Comparison of ENCODE assay signal across 16 cellular contexts in the genomic region with DNA sequence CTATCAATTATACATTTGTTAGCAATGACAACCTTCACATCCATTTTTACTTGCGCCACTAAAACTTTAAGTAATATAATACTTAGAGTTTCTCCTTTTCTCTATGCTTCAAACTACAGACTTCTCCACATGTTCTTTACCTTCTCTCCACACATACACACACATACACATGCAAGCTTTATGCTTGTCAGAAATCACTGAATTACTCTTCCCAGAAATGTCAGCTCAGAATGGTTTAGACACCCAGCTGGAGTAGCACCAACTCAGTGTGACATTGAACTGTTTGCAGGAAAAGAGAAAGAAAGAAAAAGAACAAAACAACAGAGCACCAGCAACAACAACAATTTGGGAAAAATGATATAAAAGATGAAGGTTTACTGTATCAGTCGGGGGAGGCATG. TPM values are rescaled to one million over a fixed set of nuclear protein-coding genes. Genes with fewer than 3 reads are reported as not detected.
DNase-seq lines count a peak whose midpoint lies in the region; ATAC-seq and TF ChIP-seq lines count a peak whose summit lies in the region.
"Had no signal": no experiment of that assay in that cellular context is flagged by ENCODE, and none has a peak within 500 bp of the region (broad histone marks: within the 10 kb centered on the region; RNA-seq: fewer than 3 reads in every experiment).

No MANE protein-coding gene starts in this region.

- H3K27me3 Mint-ChIP-seq in activated T-cell treated with anti-CD3 and anti-CD28 coated beads, Interleukin-2, amount 50 U/mL, for 4 hours (ENCODE audit: low read depth) = no peaks in the 10 kb centered on the region
- H3K27me3 Mint-ChIP-seq in central memory CD8-positive, alpha-beta T cell = no peaks in the 10 kb centered on the region

- no peaks in the 10 kb centered on the region for H4K20me1 ChIP-seq in Karpas-422 (ENCODE audit: insufficient read depth, low read depth, low read length)
- H4K20me1 ChIP-seq in smooth muscle cell (ENCODE audit: low read depth) = peaks cover 6% of the 10 kb centered on the region

- H3K36me3 ChIP-seq in Karpas-422 (ENCODE audit: insufficient read depth, low read length) = peaks cover 61% of the 10 kb centered on the region
- peaks cover 5% of the 10 kb centered on the region for H3K36me3 ChIP-seq in smooth muscle cell (ENCODE audit: low read depth)
- no peaks in the 10 kb centered on the region for H3K36me3 ChIP-seq in breast epithelium

- H3K4me1 ChIP-seq in Karpas-422 (ENCODE audit: low read length) = peaks cover 50% of the 10 kb centered on the region
- peaks cover 48% of the 10 kb centered on the region for H3K4me1 ChIP-seq in smooth muscle cell (ENCODE audit: low read depth)
- no peaks in the 10 kb centered on the region for H3K4me1 ChIP-seq in breast epithelium

- DNase-seq in activated T-cell treated with anti-CD3 and anti-CD28 coated beads, Interleukin-2, amount 50 U/mL, for 4 hours = no peak
- no peak for DNase-seq in activated T-cell treated with anti-CD3 and anti-CD28 coated beads, Interleukin-2, amount 50 U/mL, for 48 hours
- no peak for DNase-seq in Karpas-422
- no peak for DNase-seq in central memory CD8-positive, alpha-beta T cell (ENCODE audit: low spot score in 2 of 2)
- no peak for DNase-seq in smooth muscle cell (lab: John Stamatoyannopoulos, UW; ENCODE audit: unreplicated experiment)
- no peak for DNase-seq in NCI-H2171 treated with DMSO at 0.1 percent for 48 hours (lab: John Stamatoyannopoulos, UW)
- no peak for DNase-seq in breast epithelium (ENCODE audit: low spot score in 2 of 2)
- DNase-seq in SKM-1 (lab: John Stamatoyannopoulos, UW; ENCODE audit: unreplicated experiment) = no peak
- DNase-seq: dermis blood vessel endothelial cell, DND-41, gastrocnemius medialis, GM23248, NCI-H748 treated with DMSO at 0.1 percent for 48 hours, PC-3 had no signal

- peaks cover 93% of the 10 kb centered on the region for H3K79me2 ChIP-seq in Karpas-422 (ENCODE audit: low read length)
- H3K79me2 ChIP-seq in smooth muscle cell (ENCODE audit: low read depth) = peaks cover 35% of the 10 kb centered on the region

- peak overlapping the region; percentile 23 for H3K27ac Mint-ChIP-seq in central memory CD8-positive, alpha-beta T cell (ENCODE audit: low read depth)

- intact Hi-C loops in breast epithelium (cut with DNase I; ENCODE audit: low total_unique reads) = no loop called here

- peaks cover 16% of the 10 kb centered on the region for H3F3A ChIP-seq in smooth muscle cell (ENCODE audit: low read depth)

- no peak for ATAC-seq in activated T-cell treated with anti-CD3 and anti-CD28 coated beads, Interleukin-2, amount 50 U/mL, for 4 hours
- ATAC-seq in central memory CD8-positive, alpha-beta T cell (replicated peaks; ENCODE audit: extremely low read depth, poor library complexity, severe bottlenecking) = no peak
- ATAC-seq: gastrocnemius medialis, PC-3 had no signal

- H3K9ac ChIP-seq in Karpas-422 (ENCODE audit: low read length) (no peak overlapping the region), smooth muscle cell (ENCODE audit: low read depth) (peak overlapping the region; percentile 16)

- H3K4me3 Mint-ChIP-seq in activated T-cell treated with anti-CD3 and anti-CD28 coated beads, Interleukin-2, amount 50 U/mL, for 4 hours = peak overlapping the region; percentile 3
- peak overlapping the region; percentile 2 for H3K4me3 Mint-ChIP-seq in central memory CD8-positive, alpha-beta T cell

- H3K4me2 ChIP-seq in Karpas-422 (ENCODE audit: low read depth, low read length, poor library complexity, severe bottlenecking) = peak overlapping the region; percentile 23
- H3K4me2 ChIP-seq in smooth muscle cell = no peak overlapping the region

- H3K36me3 Mint-ChIP-seq in activated T-cell treated with anti-CD3 and anti-CD28 coated beads, Interleukin-2, amount 50 U/mL, for 4 hours (ENCODE audit: insufficient read depth) = peaks cover 33% of the 10 kb centered on the region
- H3K36me3 Mint-ChIP-seq in central memory CD8-positive, alpha-beta T cell (ENCODE audit: insufficient read depth) = peaks cover 33% of the 10 kb centered on the region

- TF ChIP-seq POLR2A in breast epithelium (IDR thresholded peaks at IDR 0.05) = no peak

- H3K4me3 ChIP-seq in Karpas-422 (ENCODE audit: low read length) (no peak overlapping the region), smooth muscle cell (no peak overlapping the region), breast epithelium (peak overlapping the region in 1 of 3 donors; percentile 12)
- H3K4me3 ChIP-seq: gastrocnemius medialis, tibial nerve had no signal

- H3K9me3 Mint-ChIP-seq in activated T-cell treated with anti-CD3 and anti-CD28 coated beads, Interleukin-2, amount 50 U/mL, for 4 hours = no peaks in the 10 kb centered on the region
- no peaks in the 10 kb centered on the region for H3K9me3 Mint-ChIP-seq in central memory CD8-positive, alpha-beta T cell

- H3K9me3 ChIP-seq in Karpas-422 (ENCODE audit: low read length) (no peaks in the 10 kb centered on the region), smooth muscle cell (replicated peaks; ENCODE audit: low read depth) (no peaks in the 10 kb centered on the region), breast epithelium (no peaks in the 10 kb centered on the region)
- H3K9me3 ChIP-seq: gastrocnemius medialis, tibial nerve had no signal

- no peak overlapping the region for H2AFZ ChIP-seq in Karpas-422 (ENCODE audit: low read length)
- no peak overlapping the region for H2AFZ ChIP-seq in smooth muscle cell (ENCODE audit: low read depth)
- H2AFZ ChIP-seq: GM23248 had no signal

- 90% methylated on average over 2 of the region's 2 CpGs for WGBS in smooth muscle cell (ENCODE audit: low lambda C conversion rate)

- peak overlapping the region; percentile 31; the same call in 1 of the 2 replicates for H3K27ac ChIP-seq in Karpas-422 (ENCODE audit: low read length)
- H3K27ac ChIP-seq in smooth muscle cell (ENCODE audit: low read depth) = peak overlapping the region; percentile 83
- H3K27ac ChIP-seq in breast epithelium = no peak overlapping the region
- H3K27ac ChIP-seq: epithelial cell of prostate, gastrocnemius medialis, tibial nerve had no signal

- TF ChIP-seq CTCF in smooth muscle cell (IDR thresholded peaks at IDR 0.05; ENCODE audit: borderline replicate concordance, insufficient read depth, poor library complexity, severe bottlenecking) (no peak), breast epithelium (IDR thresholded peaks at IDR 0.05) (no peak)

- H3K27me3 ChIP-seq in Karpas-422 (ENCODE audit: low read length) (no peaks in the 10 kb centered on the region), smooth muscle cell (ENCODE audit: low read depth) (no peaks in the 10 kb centered on the region), breast epithelium (no peaks in the 10 kb centered on the region)
- H3K27me3 ChIP-seq: gastrocnemius medialis, tibial nerve had no signal

- H3K4me1 Mint-ChIP-seq in activated T-cell treated with anti-CD3 and anti-CD28 coated beads, Interleukin-2, amount 50 U/mL, for 4 hours (ENCODE audit: low read depth) = peaks cover 61% of the 10 kb centered on the region
- H3K4me1 Mint-ChIP-seq in central memory CD8-positive, alpha-beta T cell = peaks cover 48% of the 10 kb centered on the region

- H3K9me2 ChIP-seq in Karpas-422 (replicated peaks; ENCODE audit: insufficient read depth, low read length) = no peaks in the 10 kb centered on the region

RNA-seq across cellular contexts. Expression of gene CBLB, which starts 20.9 kb away (rescaled TPM):
- total RNA-seq in activated T-cell treated with anti-CD3 and anti-CD28 coated beads, Interleukin-2, amount 50 U/mL, for 4 hours = 10 to 100 TPM; 61.0 to 78.6 (median 70.4) TPM
- 94.9 and 98.8 TPM in 2 replicates for total RNA-seq in Karpas-422 (2014; rRNA removed; shearing (Covaris generic); ENCODE audit: low replicate concordance)
- total RNA-seq in smooth muscle cell = 38.0 and 38.9 TPM in 2 replicates
- 13.9 and 18.3 TPM in 2 replicates for polyA plus RNA-seq in smooth muscle cell
- total RNA-seq in breast epithelium = 100 to 1,000 TPM in 1 of 3 donors, 10 to 100 TPM in 2; 57.7 to 107 (median 70.8) TPM

Comparison
In these comparisons a context has a peak if more than half of its experiments do, and no peak if none do; other contexts are left out.
1. H3K27ac ChIP-seq: peak in Karpas-422 (single experiment) and smooth muscle cell (single experiment); none in breast epithelium (0 of 2).